Comparison of ENCODE assay signal across 8 cellular contexts in genomic region chr2:201117735-201118094, GRCh38. TPM values are rescaled to one million over a fixed set of nuclear protein-coding genes. Genes with fewer than 3 reads are reported as not detected.
A peak's percentile ranks its signal among the peaks of the same experiment; 100 is the strongest.
DNase-seq lines count a peak whose midpoint lies in the region; ATAC-seq, FAIRE-seq and TF ChIP-seq lines count a peak whose summit lies in the region.
"Not testable (repeated sequence)": the region's sequence is repeated elsewhere in the genome, so short reads cannot be mapped to it uniquely, and the experiment has no call there.

No MANE protein-coding gene starts in this region.

- ATAC-seq in Right ventricle myocardium inferior = not testable (repeated sequence)

- not testable (repeated sequence) for DNase-seq in GM23248; RWPE1 (ENCODE audit: low spot score); bronchial epithelial cell (ENCODE audit: low read depth)
- DNase-seq in activated T-cell treated with anti-CD3 and anti-CD28 coated beads, Interleukin-2, amount 50 U/mL, for 48 hours = peak; percentile 62 to 68
- peak; percentile 51 for DNase-seq in Right ventricle myocardium inferior (ENCODE audit: missing footprints)
- DNase-seq in stimulated activated CD4-positive, alpha-beta T cell treated with anti-CD3 and anti-CD28 coated beads, Interleukin-4, amount 100 ng/mL, for 24 hours = peak; percentile 53

- not testable (repeated sequence) for H4K20me1 ChIP-seq in GM23248 (ENCODE audit: insufficient read depth)

- WGBS in GM23248 (ENCODE audit: low coverage in 1 of 2, low lambda C conversion rate in 2 of 2, missing lambda C conversion rate in 2 of 2), 2 experiments = 0 to 2% methylated on average over 13 of the region's 13 CpGs

- H3K36me3 ChIP-seq in GM23248 (ENCODE audit: low read depth); bronchial epithelial cell (ENCODE audit: control insufficient read depth, insufficient read depth, low read length); muscle layer of duodenum (ENCODE audit: control insufficient read depth in 1 of 2, insufficient read depth in 2 of 2, low read length in 2 of 2): not testable (repeated sequence)

- peak overlapping the region; percentile 82 for H3K4me2 ChIP-seq in GM23248 (ENCODE audit: unreplicated experiment)

- not testable (repeated sequence) for TF ChIP-seq CTCF in 22Rv1 (IDR thresholded peaks at IDR 0.05); RWPE1 (conservative IDR thresholded peaks at IDR 0.05; ENCODE audit: low read depth); bronchial epithelial cell (IDR thresholded peaks at IDR 0.05; ENCODE audit: insufficient read depth, low read length, severe bottlenecking)

- not testable (repeated sequence) for FAIRE-seq in bronchial epithelial cell (lab: Jason Lieb, UNC)

- not testable (repeated sequence) for H3K9me2 ChIP-seq in GM23248 (ENCODE audit: insufficient read depth)

- H3K79me2 ChIP-seq in GM23248 (ENCODE audit: insufficient read depth) = peaks cover 66% of the 10 kb centered on the region

- H3K9ac ChIP-seq in GM23248 = peak overlapping the region; percentile 97

- H3K4me1 ChIP-seq in GM23248 (ENCODE audit: insufficient read depth) (peaks cover 42% of the 10 kb centered on the region), muscle layer of duodenum (ENCODE audit: control insufficient read depth in 1 of 2, insufficient read depth in 2 of 2, low read length in 2 of 2) (peaks cover 8 to 15% of the 10 kb centered on the region in 2 donors)

- H3K4me3 ChIP-seq in GM23248 = peak overlapping the region; percentile 77
- H3K4me3 ChIP-seq in bronchial epithelial cell (ENCODE audit: low read depth, low read length) = peak overlapping the region; percentile 87
- H3K4me3 ChIP-seq in muscle layer of duodenum (ENCODE audit: low read depth in 1 of 2, low read length in 2 of 2) = peak overlapping the region; percentile 87 to 96

- not testable (repeated sequence) for H3K9me3 ChIP-seq in GM23248 (ENCODE audit: low read depth); muscle layer of duodenum (ENCODE audit: control insufficient read depth in 1 of 2, low read length in 2 of 2)

- intact Hi-C loops in Right ventricle myocardium inferior (cut with DNase I) = loop anchor here (2.0 kb wide), 2 partner anchors 39 to 47 kb away; partner anchors contain the start of gene HYCC2

- H2AFZ ChIP-seq in GM23248 = not testable (repeated sequence)

- in situ Hi-C loops in GM23248 (cut with MboI) = not testable (repeated sequence)

- not testable (repeated sequence) for H3K27me3 ChIP-seq in GM23248 (replicated peaks; ENCODE audit: insufficient read depth); bronchial epithelial cell (ENCODE audit: control insufficient read depth, insufficient read depth, low read length); muscle layer of duodenum (ENCODE audit: low read depth, low read length)

- CTCF ChIA-PET in RWPE1 (lab: Yijun Ruan, JAX) = interaction anchor here (0.7 to 1.1 kb wide), 3 partner anchors 35 to 115 kb away, joined by 3 to 4 read pairs (median 3); no protein-coding TSS in a partner anchor

- peaks cover 34% of the 10 kb centered on the region for H3F3A ChIP-seq in GM23248 (ENCODE audit: insufficient read depth)

- POLR2A ChIA-PET in RWPE1 (lab: Yijun Ruan, JAX; ENCODE audit: low non-redundant PET) = interaction anchor here (0.7 kb wide), 1 partner anchor 1201 kb away, joined by 4 read pairs; no protein-coding TSS in a partner anchor

- H3K27ac ChIP-seq in 22Rv1 (peak overlapping the region; percentile 89), GM23248 (peak overlapping the region; percentile 98), RWPE1 (peak overlapping the region; percentile 99), muscle layer of duodenum (ENCODE audit: low read length) (peak overlapping the region; percentile 98)

RNA-seq across cellular contexts. Expression of gene CFLAR, which starts 1.8 kb away (rescaled TPM):
- total RNA-seq in GM23248 (2014; rRNA removed; shearing (Covaris generic)) = 47.2 and 64.7 TPM in 2 replicates
- polyA plus RNA-seq in GM23248 (2016; fragmentation: Nextera tagmentation; extraction: Ambion mirVana) = 43.6 and 46.1 TPM in 2 replicates
- total RNA-seq in bronchial epithelial cell (77.1 and 100 TPM in 2 replicates), Right ventricle myocardium inferior (218 TPM)

RNA-seq across cellular contexts. Expression of gene NDUFB3, which starts 45.9 kb away (rescaled TPM):
- total RNA-seq in GM23248 (2014; rRNA removed; shearing (Covaris generic)) = 31.0 and 51.3 TPM in 2 replicates
- 253 and 262 TPM in 2 replicates for polyA plus RNA-seq in GM23248 (2016; fragmentation: Nextera tagmentation; extraction: Ambion mirVana)
- total RNA-seq in bronchial epithelial cell (38.7 and 72.1 TPM in 2 replicates), Right ventricle myocardium inferior (555 TPM)

RNA-seq across cellular contexts. Expression of gene HYCC2, which starts 46.2 kb away (rescaled TPM):
- 5.7 and 12.0 TPM in 2 replicates for total RNA-seq in GM23248 (2014; rRNA removed; shearing (Covaris generic))
- polyA plus RNA-seq in GM23248 (2016; fragmentation: Nextera tagmentation; extraction: Ambion mirVana) = 6.5 and 7.0 TPM in 2 replicates
- 8.4 and 13.2 TPM in 2 replicates for total RNA-seq in bronchial epithelial cell
- 14.5 TPM for total RNA-seq in Right ventricle myocardium inferior
